Comparison of ENCODE assay signal across 12 cellular contexts in the genomic region with DNA sequence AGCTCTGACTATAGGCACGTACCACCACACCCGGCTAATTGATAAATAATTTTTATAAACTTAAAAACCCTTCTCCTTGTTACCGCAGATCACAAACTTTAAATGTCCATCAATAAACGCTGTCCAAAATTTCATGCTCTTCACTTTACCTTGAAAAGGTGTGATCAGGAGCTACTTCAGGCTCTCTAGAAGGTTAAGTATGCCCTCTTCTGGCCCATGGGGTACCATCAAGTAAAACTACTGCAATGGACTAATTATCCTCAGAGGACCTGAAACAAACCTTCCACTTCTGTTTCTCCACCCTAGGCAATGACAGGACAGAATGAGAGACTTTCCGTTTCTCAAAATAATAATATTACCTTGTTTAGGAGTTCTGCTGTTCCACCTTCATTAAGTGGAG. TPM values are rescaled to one million over a fixed set of nuclear protein-coding genes. Genes with fewer than 3 reads are reported as not detected.
A peak's percentile ranks its signal among the peaks of the same experiment; 100 is the strongest.
DNase-seq lines count a peak whose midpoint lies in the region; ATAC-seq, FAIRE-seq and TF ChIP-seq lines count a peak whose summit lies in the region.
"Had no signal": no experiment of that assay in that cellular context is flagged by ENCODE, and none has a peak within 500 bp of the region (broad histone marks: within the 10 kb centered on the region; RNA-seq: fewer than 3 reads in every experiment).

No MANE protein-coding gene starts in this region.

- H3K36me3 ChIP-seq in BE2C (no peaks in the 10 kb centered on the region), adrenal gland (replicated peaks in 1 of 2) (peaks cover 0 to 31% of the 10 kb centered on the region in 2 donors)

- H3K4me3 ChIP-seq in BE2C (ENCODE audit: low read depth, low read length), result no peak overlapping the region
- no peak overlapping the region for H3K4me3 ChIP-seq in adrenal gland
- H3K4me3 ChIP-seq: skin epidermis, thoracic aorta had no signal

- no peaks in the 10 kb centered on the region for H3K9me3 Mint-ChIP-seq in stimulated activated memory B cell treated with anti-CD40 and anti-IgM and Interleukin-4, amounts not matched to agents 10 μg/mL and 1 μg/mL and 100 μg/mL, for 72 hours
- H3K9me3 Mint-ChIP-seq: activated T-helper 17 cell treated with anti-CD3 and anti-CD28 coated beads, Interleukin-2, amount 50 U/mL, for 72 hours had no signal

- 89 to 95% (median 93%) methylated on average over 5 of the region's 5 CpGs for WGBS in adrenal gland, 4 donors

- no peak for ATAC-seq in stimulated activated memory B cell treated with anti-CD40 and anti-IgM and Interleukin-4, amounts not matched to agents 10 μg/mL and 1 μg/mL and 100 μg/mL, for 72 hours
- ATAC-seq: activated T-helper 17 cell treated with anti-CD3 and anti-CD28 coated beads, Interleukin-2, amount 50 U/mL, for 72 hours had no signal

- no peaks in the 10 kb centered on the region for H3K27me3 Mint-ChIP-seq in stimulated activated memory B cell treated with anti-CD40 and anti-IgM and Interleukin-4, amounts not matched to agents 10 μg/mL and 1 μg/mL and 100 μg/mL, for 72 hours
- H3K27me3 Mint-ChIP-seq: activated T-helper 17 cell treated with anti-CD3 and anti-CD28 coated beads, Interleukin-2, amount 50 U/mL, for 72 hours had no signal

- H3K9me3 ChIP-seq in BE2C, result no peaks in the 10 kb centered on the region
- H3K9me3 ChIP-seq in adrenal gland (replicated peaks in 1 of 3), result no peaks in the 10 kb centered on the region
- H3K9me3 ChIP-seq: thoracic aorta had no signal

- FAIRE-seq in GM19239 (lab: Jason Lieb, UNC), result peak; percentile 44

- H3K4me1 ChIP-seq in BE2C, result no peaks in the 10 kb centered on the region
- H3K4me1 ChIP-seq in adrenal gland (replicated peaks in 1 of 2), result no peaks in the 10 kb centered on the region

- intact Hi-C loops in adrenal gland (cut with DNase I), result no loop called here

- peaks cover 44% of the 10 kb centered on the region for H3K36me3 Mint-ChIP-seq in stimulated activated memory B cell treated with anti-CD40 and anti-IgM and Interleukin-4, amounts not matched to agents 10 μg/mL and 1 μg/mL and 100 μg/mL, for 72 hours

- no peak for TF ChIP-seq POLR2A in adrenal gland (IDR thresholded peaks at IDR 0.05)

- TF ChIP-seq CTCF in BE2C (IDR thresholded peaks at IDR 0.05; ENCODE audit: low read depth, low read length) (0 out of 2 replicates have a peak, but pooled peaks have one; percentile 4), adrenal gland (IDR thresholded peaks at IDR 0.05) (peak in 3 of 6 experiments; percentile 9 to 19 (median 18))

- no peak for DNase-seq in BE2C
- DNase-seq in GM19239 (ENCODE audit: insufficient read length, low spot score), result no peak
- peak; percentile 22 for DNase-seq in RKO (ENCODE audit: low spot score)
- DNase-seq in iPS-NIHi7 (ENCODE audit: extremely low spot score), result peak; percentile 46
- no peak for DNase-seq in adrenal gland
- DNase-seq in retina, result no peak
- DNase-seq in activated CD4-positive, alpha-beta T cell treated with anti-CD3 and anti-CD28 coated beads for 1 hour, result no peak
- DNase-seq: glutamatergic neuron had no signal

- H3K4me3 Mint-ChIP-seq in stimulated activated memory B cell treated with anti-CD40 and anti-IgM and Interleukin-4, amounts not matched to agents 10 μg/mL and 1 μg/mL and 100 μg/mL, for 72 hours, result no peak overlapping the region
- H3K4me3 Mint-ChIP-seq: activated T-helper 17 cell treated with anti-CD3 and anti-CD28 coated beads, Interleukin-2, amount 50 U/mL, for 72 hours had no signal

- H3K27me3 ChIP-seq in BE2C, result no peaks in the 10 kb centered on the region
- no peaks in the 10 kb centered on the region for H3K27me3 ChIP-seq in adrenal gland

- H3K27ac Mint-ChIP-seq in stimulated activated memory B cell treated with anti-CD40 and anti-IgM and Interleukin-4, amounts not matched to agents 10 μg/mL and 1 μg/mL and 100 μg/mL, for 72 hours, result no peak overlapping the region
- H3K27ac Mint-ChIP-seq: activated T-helper 17 cell treated with anti-CD3 and anti-CD28 coated beads, Interleukin-2, amount 50 U/mL, for 72 hours had no signal

- H3K4me1 Mint-ChIP-seq in stimulated activated memory B cell treated with anti-CD40 and anti-IgM and Interleukin-4, amounts not matched to agents 10 μg/mL and 1 μg/mL and 100 μg/mL, for 72 hours, result no peaks in the 10 kb centered on the region
- H3K4me1 Mint-ChIP-seq: activated T-helper 17 cell treated with anti-CD3 and anti-CD28 coated beads, Interleukin-2, amount 50 U/mL, for 72 hours had no signal

- H3K27ac ChIP-seq in adrenal gland, result no peak overlapping the region
- H3K27ac ChIP-seq: skin epidermis, thoracic aorta had no signal

RNA-seq across cellular contexts. Expression of gene LZTFL1, which starts 9.2 kb away (rescaled TPM):
- 2.1 TPM for polyA plus RNA-seq in BE2C (2012; ENCODE audit: insufficient read depth, insufficient read length, low read depth)
- total RNA-seq in adrenal gland, result 10 to 100 TPM; 11.5 to 36.3 (median 20.2) TPM
- 10 to 100 TPM in 1 of 3 donors, 1 to 10 TPM in 2; 3.9 to 27.7 (median 4.2) TPM for polyA plus RNA-seq in adrenal gland

RNA-seq across cellular contexts. Expression of gene SLC6A20, which starts 36.4 kb away (rescaled TPM):
- not detected for polyA plus RNA-seq in BE2C (2012; ENCODE audit: insufficient read depth, insufficient read length, low read depth)
- total RNA-seq in adrenal gland, result under 1 TPM in 3 of 8 donors, not detected in 5; 0.08 to 0.52 (median 0.13) TPM
- polyA plus RNA-seq in adrenal gland, result under 1 TPM in 2 of 3 donors, not detected in 1; 0.07 to 0.30 TPM
- total RNA-seq: activated T-helper 17 cell treated with anti-CD3 and anti-CD28 coated beads, Interleukin-2, amount 50 U/mL, for 72 hours had no signal

RNA-seq across cellular contexts. Expression of gene CCR9, which starts 53.7 kb away (rescaled TPM):
- polyA plus RNA-seq in BE2C (2012; ENCODE audit: insufficient read depth, insufficient read length, low read depth), result not detected
- total RNA-seq in adrenal gland, result under 1 TPM in 1 of 8 donors, not detected in 7; 0.57 TPM
- not detected for polyA plus RNA-seq in adrenal gland
- total RNA-seq: thoracic aorta had no signal

Comparison
In these comparisons a context has a peak if more than half of its experiments do, and no peak if none do; other contexts are left out.
1. DNase-seq: peak in RKO (single experiment) and iPS-NIHi7 (single experiment); none in BE2C (single experiment), GM19239 (single experiment), adrenal gland (0 of 7), retina (single experiment) and activated CD4-positive, alpha-beta T cell treated with anti-CD3 and anti-CD28 coated beads for 1 hour (single experiment).